In genomic region chr16:85362443-85362842, GRCh38 we compare ENCODE assay signal across 22 cellular contexts.
"Had no signal": no experiment of that assay in that cellular context is flagged by ENCODE, and none has a peak within 500 bp of the region (broad histone marks: within the 10 kb centered on the region; RNA-seq: fewer than 3 reads in every experiment).

No MANE protein-coding gene starts in this region.

- H3K27ac Mint-ChIP-seq: activated naive CD8-positive, alpha-beta T cell; activated T-cell treated with anti-CD3 and anti-CD28 coated beads, Interleukin-2, amount 50 U/mL, for 24 hours; activated T-helper 2 cell treated with anti-CD3 and anti-CD28 coated beads, Interferon-gamma antibody, Interleukin-2, Interleukin-4, amounts not matched to agents 10 μg/mL and 5 μg/mL and 100 μg/mL, durations not matched to agents 14 hours and 24 hours and 36 hours; naive thymus-derived CD8-positive, alpha-beta T cell; stimulated activated naive CD8-positive, alpha-beta T cell treated with anti-CD3 and anti-CD28 coated beads, Interleukin-15, amount 100 ng/mL, for 72 hours had no signal

- H3K4me1 ChIP-seq: breast epithelium had no signal

- H3K9me3 Mint-ChIP-seq: activated T-cell treated with anti-CD3 and anti-CD28 coated beads, Interleukin-2, amount 50 U/mL, for 24 hours; activated T-helper 2 cell treated with anti-CD3 and anti-CD28 coated beads, Interferon-gamma antibody, Interleukin-2, Interleukin-4, amounts not matched to agents 10 μg/mL and 5 μg/mL and 100 μg/mL, durations not matched to agents 14 hours and 24 hours and 36 hours; naive thymus-derived CD8-positive, alpha-beta T cell; stimulated activated naive CD8-positive, alpha-beta T cell treated with anti-CD3 and anti-CD28 coated beads, Interleukin-15, amount 100 ng/mL, for 72 hours had no signal

- H3K4me3 ChIP-seq: breast epithelium, colonic mucosa, dorsolateral prefrontal cortex, gastroesophageal sphincter, heart left ventricle, lung, prostate gland, right atrium auricular region had no signal

- H3K27me3 Mint-ChIP-seq: activated naive CD8-positive, alpha-beta T cell had no signal

- H3K27me3 ChIP-seq: breast epithelium, colonic mucosa, gastroesophageal sphincter, heart left ventricle, right atrium auricular region had no signal

- FAIRE-seq: astrocyte, keratinocyte had no signal

- DNase-seq: activated CD4-positive, alpha-beta T cell treated with anti-CD3 and anti-CD28 coated beads for 1 hour; activated CD8-positive, alpha-beta memory T cell treated with anti-CD3 and anti-CD28 coated beads for 24 hours; activated CD8-positive, alpha-beta memory T cell treated with anti-CD3 and anti-CD28 coated beads, Interleukin-2, amount 50 U/mL, for 4 hours; activated naive CD4-positive, alpha-beta T cell; activated T-cell treated with anti-CD3 and anti-CD28 coated beads, Interleukin-2, amount 50 U/mL, for 24 hours; naive thymus-derived CD8-positive, alpha-beta T cell; stimulated activated CD4-positive, alpha-beta T cell treated with anti-CD3 and anti-CD28 coated beads, Interleukin-12 subunit alpha, Interleukin-12 subunit beta, amount 100 ng/mL, for 4 hours; stimulated activated CD4-positive, alpha-beta T cell treated with anti-CD3 and anti-CD28 coated beads, Interleukin-1b, Interleukin-23, amount 100 ng/mL, for 48 hours; stimulated activated naive CD8-positive, alpha-beta T cell treated with anti-CD3 and anti-CD28 coated beads, Interleukin-15, amount 100 ng/mL, for 72 hours; T-helper 1 cell had no signal

- H3K4me3 Mint-ChIP-seq: activated naive CD8-positive, alpha-beta T cell; activated T-cell treated with anti-CD3 and anti-CD28 coated beads, Interleukin-2, amount 50 U/mL, for 24 hours; naive thymus-derived CD8-positive, alpha-beta T cell; stimulated activated naive CD8-positive, alpha-beta T cell treated with anti-CD3 and anti-CD28 coated beads, Interleukin-15, amount 100 ng/mL, for 72 hours had no signal

- H3K36me3 Mint-ChIP-seq: activated naive CD8-positive, alpha-beta T cell; naive thymus-derived CD8-positive, alpha-beta T cell had no signal

- H3K27ac ChIP-seq: breast epithelium, colonic mucosa, dorsolateral prefrontal cortex, gastroesophageal sphincter, heart left ventricle, prostate gland, right atrium auricular region had no signal

- ATAC-seq: gastroesophageal sphincter; naive thymus-derived CD8-positive, alpha-beta T cell; stimulated activated naive CD8-positive, alpha-beta T cell treated with anti-CD3 and anti-CD28 coated beads, Interleukin-15, amount 100 ng/mL, for 72 hours had no signal

- H3K4me1 Mint-ChIP-seq: stimulated activated naive CD8-positive, alpha-beta T cell treated with anti-CD3 and anti-CD28 coated beads, Interleukin-15, amount 100 ng/mL, for 72 hours had no signal

- H3K9me3 ChIP-seq: breast epithelium, colonic mucosa, gastroesophageal sphincter, prostate gland had no signal

- H3K36me3 ChIP-seq: breast epithelium, colonic mucosa, gastroesophageal sphincter, heart left ventricle, prostate gland, right atrium auricular region had no signal
